10 cellular contexts compared by ENCODE assay signal in genomic region chr2:239911630-239912071, GRCh38.
A peak's percentile ranks its signal among the peaks of the same experiment; 100 is the strongest.
DNase-seq lines count a peak whose midpoint lies in the region; ATAC-seq and TF ChIP-seq lines count a peak whose summit lies in the region.
"Had no signal": no experiment of that assay in that cellular context is flagged by ENCODE, and none has a peak within 500 bp of the region (broad histone marks: within the 10 kb centered on the region; RNA-seq: fewer than 3 reads in every experiment).

No MANE protein-coding gene starts in this region.

- H3K9me3 Mint-ChIP-seq in activated T-cell treated with anti-CD3 and anti-CD28 coated beads, Interleukin-2, amount 50 U/mL, for 4 hours, result peaks cover under 1% of the 10 kb centered on the region
- H3K9me3 Mint-ChIP-seq in activated T-helper 17 cell treated with anti-CD3 and anti-CD28 coated beads, Interleukin-2, amount 50 U/mL, for 72 hours, result no peaks in the 10 kb centered on the region

- H3K27me3 Mint-ChIP-seq in activated T-cell treated with anti-CD3 and anti-CD28 coated beads, Interleukin-2, amount 50 U/mL, for 4 hours (ENCODE audit: low read depth), result no peaks in the 10 kb centered on the region
- H3K27me3 Mint-ChIP-seq in activated T-helper 17 cell treated with anti-CD3 and anti-CD28 coated beads, Interleukin-2, amount 50 U/mL, for 72 hours, result no peaks in the 10 kb centered on the region

- H3K36me3 ChIP-seq in right lobe of liver (no peaks in the 10 kb centered on the region), upper lobe of left lung (no peaks in the 10 kb centered on the region)

- no peak for TF ChIP-seq EP300 in upper lobe of left lung (IDR thresholded peaks at IDR 0.05)

- ATAC-seq in activated T-cell treated with anti-CD3 and anti-CD28 coated beads, Interleukin-2, amount 50 U/mL, for 4 hours, result no peak
- peak; percentile 11 for ATAC-seq in activated T-helper 17 cell treated with anti-CD3 and anti-CD28 coated beads, Interleukin-2, amount 50 U/mL, for 72 hours (replicated peaks)
- ATAC-seq in right lobe of liver (peak; percentile 40 to 71 (median 54)), upper lobe of left lung (ENCODE audit: low FRiP score in 2 of 2) (peak; percentile 69 to 76)

- H3K9me3 ChIP-seq in right lobe of liver, result no peaks in the 10 kb centered on the region
- peaks cover 0 to 5% (median 4%) of the 10 kb centered on the region in 4 donors for H3K9me3 ChIP-seq in upper lobe of left lung

- no peak for DNase-seq in activated T-cell treated with anti-CD3 and anti-CD28 coated beads, Interleukin-2, amount 50 U/mL, for 4 hours
- no peak for DNase-seq in activated T-cell treated with anti-CD3 and anti-CD28 coated beads, Interleukin-2, amount 50 U/mL, for 1 hour
- DNase-seq in right lobe of liver (peak in 1 of 3 donors; percentile 48), upper lobe of left lung (peak in 1 of 2 donors; percentile 58), COR-L47 (lab: John Stamatoyannopoulos, UW) (no peak), NCI-H524 treated with DMSO at 0.1 percent for 48 hours (lab: John Stamatoyannopoulos, UW) (no peak)
- no peak for DNase-seq in stimulated activated CD4-positive, alpha-beta T cell treated with anti-CD3 and anti-CD28 coated beads, Interleukin-4, amount 100 ng/mL, for 1 hour
- DNase-seq: activated CD8-positive, alpha-beta memory T cell treated with anti-CD3 and anti-CD28 coated beads, Interleukin-2, amount 50 U/mL, for 48 hours had no signal

- peak overlapping the region; percentile 76 for H3K27ac Mint-ChIP-seq in activated T-helper 17 cell treated with anti-CD3 and anti-CD28 coated beads, Interleukin-2, amount 50 U/mL, for 72 hours

- H3K4me1 Mint-ChIP-seq in activated T-cell treated with anti-CD3 and anti-CD28 coated beads, Interleukin-2, amount 50 U/mL, for 4 hours (ENCODE audit: low read depth), result peaks cover 18% of the 10 kb centered on the region
- H3K4me1 Mint-ChIP-seq in activated T-helper 17 cell treated with anti-CD3 and anti-CD28 coated beads, Interleukin-2, amount 50 U/mL, for 72 hours, result peaks cover 8% of the 10 kb centered on the region

- 56% methylated on average over 6 of the region's 8 CpGs for WGBS in right lobe of liver (ENCODE audit: insufficient coverage, low coverage, low lambda C conversion rate, missing lambda C conversion rate)
- WGBS in upper lobe of left lung, 2 donors, result 28 to 47% methylated on average over 4 to 8 of the region's 8 CpGs

- peak overlapping the region in 2 of 3 donors; percentile 28 to 29 for H3K27ac ChIP-seq in right lobe of liver
- H3K27ac ChIP-seq in upper lobe of left lung, result peak overlapping the region; percentile 82 to 89 (median 85)
- H3K27ac ChIP-seq: SK-N-MC had no signal

- peak overlapping the region; percentile 15 for H3K4me3 Mint-ChIP-seq in activated T-cell treated with anti-CD3 and anti-CD28 coated beads, Interleukin-2, amount 50 U/mL, for 4 hours
- peak overlapping the region; percentile 46 for H3K4me3 Mint-ChIP-seq in activated T-helper 17 cell treated with anti-CD3 and anti-CD28 coated beads, Interleukin-2, amount 50 U/mL, for 72 hours

- H3K4me3 ChIP-seq in right lobe of liver (no peak overlapping the region), upper lobe of left lung (no peak overlapping the region)
- H3K4me3 ChIP-seq: SK-N-MC had no signal

- no peaks in the 10 kb centered on the region for H3K4me1 ChIP-seq in right lobe of liver
- peaks cover 5 to 21% (median 17%) of the 10 kb centered on the region in 4 donors for H3K4me1 ChIP-seq in upper lobe of left lung

- no peak for TF ChIP-seq CTCF in right lobe of liver (IDR thresholded peaks at IDR 0.05)
- TF ChIP-seq CTCF in upper lobe of left lung (IDR thresholded peaks at IDR 0.05), result no peak

- H3K27me3 ChIP-seq in right lobe of liver, result no peaks in the 10 kb centered on the region
- H3K27me3 ChIP-seq in upper lobe of left lung, result no peaks in the 10 kb centered on the region

- intact Hi-C loops in right lobe of liver (cut with DNase I), result no loop called here

- TF ChIP-seq POLR2A in right lobe of liver (IDR thresholded peaks at IDR 0.05) (no peak), upper lobe of left lung (IDR thresholded peaks at IDR 0.05) (no peak)

- H3K36me3 Mint-ChIP-seq in activated T-cell treated with anti-CD3 and anti-CD28 coated beads, Interleukin-2, amount 50 U/mL, for 4 hours (ENCODE audit: insufficient read depth), result no peaks in the 10 kb centered on the region
- H3K36me3 Mint-ChIP-seq in activated T-helper 17 cell treated with anti-CD3 and anti-CD28 coated beads, Interleukin-2, amount 50 U/mL, for 72 hours (ENCODE audit: low read depth), result no peaks in the 10 kb centered on the region

Comparison
In these comparisons a context has a peak if more than half of its experiments do, and no peak if none do; other contexts are left out.
1. ATAC-seq: peak in activated T-helper 17 cell treated with anti-CD3 and anti-CD28 coated beads, Interleukin-2, amount 50 U/mL, for 72 hours (single experiment), right lobe of liver (4 of 4) and upper lobe of left lung (2 of 2); none in activated T-cell treated with anti-CD3 and anti-CD28 coated beads, Interleukin-2, amount 50 U/mL, for 4 hours (0 of 2).